In genomic region chrX:3160771-3161170, GRCh38 we compare ENCODE assay signal across 1 cellular context.
TF ChIP-seq lines count a peak whose summit lies in the region.

No MANE protein-coding gene starts in this region.

TF ChIP-seq in H1, 55 proteins besides CTCF, POLR2A, EP300 and RAD21 (continued from another document):
- TF ChIP-seq ATF2 (IDR thresholded peaks at IDR 0.05; ENCODE audit: low read length) (no peak), RXRA (IDR thresholded peaks at IDR 0.05; ENCODE audit: insufficient read depth, low read depth, low read length) (no peak), E2F6 (IDR thresholded peaks at IDR 0.05) (no peak), RFX5 (IDR thresholded peaks at IDR 0.05; ENCODE audit: borderline replicate concordance, low read depth, low read length) (no peak), CHD1 (IDR thresholded peaks at IDR 0.05; ENCODE audit: low read depth, low read length) (no peak), CHD2 (IDR thresholded peaks at IDR 0.05; ENCODE audit: low read length) (no peak), PHF8 (conservative IDR thresholded peaks at IDR 0.05; ENCODE audit: low read depth, low read length) (no peak), SUZ12 (IDR thresholded peaks at IDR 0.05; ENCODE audit: low read length) (no peak), SAP30 (IDR thresholded peaks at IDR 0.05; ENCODE audit: insufficient read depth, insufficient replicate concordance, low read length) (no peak), KDM1A (IDR thresholded peaks at IDR 0.05; ENCODE audit: borderline replicate concordance, low read length) (no peak), CTBP2 (IDR thresholded peaks at IDR 0.05; ENCODE audit: borderline replicate concordance, insufficient read depth, insufficient read length, low read length) (no peak)
